27 cellular contexts compared by ENCODE assay signal in the genomic region with DNA sequence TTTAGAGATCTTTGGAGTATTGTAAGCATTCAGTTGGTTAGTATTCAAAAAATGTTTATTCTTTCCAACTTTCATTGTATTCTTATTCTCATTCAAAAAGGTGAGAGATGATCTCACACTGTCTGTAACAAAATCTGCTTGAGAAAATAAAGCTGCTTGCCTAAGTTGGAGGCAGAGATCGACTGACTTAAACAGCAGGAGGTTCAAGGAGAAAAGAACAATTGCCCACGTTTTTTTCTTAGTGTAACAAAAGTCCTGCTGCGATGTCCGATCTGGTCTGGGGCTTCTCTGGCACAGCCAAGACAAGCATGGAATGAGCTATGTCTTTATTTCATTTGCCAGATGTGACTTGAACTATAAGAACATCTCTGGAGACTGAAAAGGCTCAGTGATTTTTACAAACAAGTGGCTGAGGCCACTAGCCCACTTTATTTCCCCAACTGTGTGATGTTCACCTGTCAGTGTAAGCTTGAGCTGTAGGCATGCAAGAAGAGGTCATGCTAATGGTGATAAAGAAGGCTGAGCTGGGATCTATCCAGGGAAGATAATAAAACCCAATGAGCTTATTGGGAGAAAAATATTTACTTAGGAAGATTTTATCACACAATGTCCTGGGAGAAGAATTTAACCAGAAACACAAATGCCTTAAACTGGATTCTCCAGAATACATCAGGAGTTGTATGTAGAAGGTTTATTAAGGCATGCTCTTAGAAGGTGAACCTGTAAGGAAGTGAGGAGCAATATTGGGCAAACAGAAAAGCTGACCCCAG.
DNase-seq lines count a peak whose midpoint lies in the region; ATAC-seq, FAIRE-seq and TF ChIP-seq lines count a peak whose summit lies in the region.
"Had no signal": no experiment of that assay in that cellular context is flagged by ENCODE, and none has a peak within 500 bp of the region (broad histone marks: within the 10 kb centered on the region; RNA-seq: fewer than 3 reads in every experiment).

No MANE protein-coding gene starts in this region.

- no peak for ATAC-seq in A549
- ATAC-seq: HCT116 had no signal

- H3K27ac ChIP-seq in A549 (no peak overlapping the region), H1 (ENCODE audit: low read depth, low read length) (no peak overlapping the region), neuronal stem cell (replicated peaks; ENCODE audit: low read length) (no peak overlapping the region)
- no peak overlapping the region for H3K27ac ChIP-seq in CD8-positive, alpha-beta memory T cell (ENCODE audit: low read depth, low read length)
- H3K27ac ChIP-seq: BLaER1 treated with 17β-estradiol and CSF1 and Interleukin-3, amounts not matched to agents 10 nM and 100 nM; HL-60 had no signal

- POLR2A ChIA-PET in A549 (lab: Yijun Ruan, JAX) = no interaction called here
- POLR2A ChIA-PET in H1 (lab: Charles Lee; ENCODE audit: partially characterized antibody) = no interaction called here
- POLR2A ChIA-PET in CD8-positive, alpha-beta memory T cell (lab: Charles Lee) = no interaction called here

- H3K18ac ChIP-seq in H1 (ENCODE audit: extremely low read depth, low read length) (no peak overlapping the region), neuronal stem cell (ENCODE audit: low read length) (peak overlapping the region; percentile 58)

- H2AK5ac ChIP-seq in H1 (ENCODE audit: low read depth, low read length) = no peak overlapping the region
- no peak overlapping the region for H2AK5ac ChIP-seq in neuronal stem cell (ENCODE audit: low read depth, low read length)

- no peak overlapping the region for H2BK15ac ChIP-seq in H1 (ENCODE audit: low read length)
- H2BK15ac ChIP-seq in neuronal stem cell (ENCODE audit: low read length) = no peak overlapping the region

- no peaks in the 10 kb centered on the region for H4K20me1 ChIP-seq in H1 (replicated peaks in 1 of 2; ENCODE audit: control insufficient read depth in 1 of 2, insufficient read depth in 2 of 2, low read length in 2 of 2)
- H4K20me1 ChIP-seq: BLaER1 treated with 17β-estradiol and CSF1 and Interleukin-3, amounts not matched to agents 10 nM and 100 nM had no signal

- H4K91ac ChIP-seq in H1 (replicated peaks; ENCODE audit: insufficient read length, low read length) (no peak overlapping the region), neuronal stem cell (ENCODE audit: low read depth, low read length, poor library complexity) (no peak overlapping the region)

- H3K36me3 Mint-ChIP-seq in CD8-positive, alpha-beta memory T cell = no peaks in the 10 kb centered on the region
- H3K36me3 Mint-ChIP-seq: CD4-positive, alpha-beta memory T cell had no signal

- no peak overlapping the region for H2BK20ac ChIP-seq in H1 (ENCODE audit: low read length)

- no peaks in the 10 kb centered on the region for H3K4me1 Mint-ChIP-seq in CD8-positive, alpha-beta memory T cell
- H3K4me1 Mint-ChIP-seq: CD4-positive, alpha-beta memory T cell had no signal

- CTCF ChIA-PET in A549 (lab: Yijun Ruan, JAX) = interaction anchor here (0.6 to 1.7 kb wide), 7 partner anchors 9 to 42 kb away, joined by 3 to 6 read pairs (median 3); no protein-coding TSS in a partner anchor
- CTCF ChIA-PET in H1 (lab: Charles Lee; ENCODE audit: partially characterized antibody) = interaction anchor here (0.6 to 1.2 kb wide), 2 partner anchors 71 to 206 kb away, joined by 3 read pairs; no protein-coding TSS in a partner anchor
- CTCF ChIA-PET in CD8-positive, alpha-beta memory T cell (lab: Charles Lee) = no interaction called here

- H3K27ac Mint-ChIP-seq in CD8-positive, alpha-beta memory T cell = no peak overlapping the region
- H3K27ac Mint-ChIP-seq: CD4-positive, alpha-beta memory T cell had no signal

- 59% methylated on average over 4 of the region's 4 CpGs for WGBS in A549 (ENCODE audit: missing lambda C conversion rate)
- WGBS in H1 (ENCODE audit: extremely low coverage in 1 of 2, insufficient coverage in 1 of 2, insufficient read length in 1 of 2, insufficient replicate concordance in 2 of 2, low coverage in 1 of 2, low lambda C conversion rate in 2 of 2, missing lambda C conversion rate in 1 of 2), 2 experiments = 65% methylated on average over 4 of the region's 4 CpGs; no CpG with 5 or more reads in 1 of the 2 experiments
- WGBS in neuronal stem cell (ENCODE audit: extremely low coverage in 2 of 2, insufficient read length in 2 of 2, insufficient replicate concordance in 1 of 2), 2 donors = no CpG with 5 or more reads among the region's 4 CpGs

- no peak overlapping the region for H3K4me3 ChIP-seq in A549
- no peak overlapping the region for H3K4me3 ChIP-seq in LNCaP clone FGC (ENCODE audit: low read depth, low read length)
- no peak overlapping the region for H3K4me3 ChIP-seq in H1 (ENCODE audit: extremely low read depth in 1 of 4, insufficient read depth in 2 of 4, low read depth in 3 of 4, low read length in 4 of 4)
- H3K4me3 ChIP-seq in neuronal stem cell (ENCODE audit: low read length in 2 of 2) = no peak overlapping the region
- no peak overlapping the region for H3K4me3 ChIP-seq in CD8-positive, alpha-beta memory T cell (ENCODE audit: low read length)
- H3K4me3 ChIP-seq: BLaER1 treated with 17β-estradiol and CSF1 and Interleukin-3, amounts not matched to agents 10 nM and 100 nM had no signal

- no peak overlapping the region for H3K56ac ChIP-seq in H1 (replicated peaks; ENCODE audit: insufficient read length, low read depth, low read length)

- no peaks in the 10 kb centered on the region for H3K27me3 Mint-ChIP-seq in CD8-positive, alpha-beta memory T cell
- H3K27me3 Mint-ChIP-seq: CD4-positive, alpha-beta memory T cell had no signal

- TF ChIP-seq EP300 in A549 (IDR thresholded peaks at IDR 0.05) (no peak), H1 (IDR thresholded peaks at IDR 0.05; ENCODE audit: borderline replicate concordance in 1 of 2, low read depth in 2 of 2, low read length in 2 of 2) (no peak)

- H3K4me2 ChIP-seq in A549 (no peak overlapping the region), H1 (ENCODE audit: insufficient read depth in 1 of 2, low read depth in 2 of 2, low read length in 2 of 2) (no peak overlapping the region), neuronal stem cell (ENCODE audit: insufficient read depth, low read length, poor library complexity, severe bottlenecking) (no peak overlapping the region)
- H3K4me2 ChIP-seq: BLaER1 treated with 17β-estradiol and CSF1 and Interleukin-3, amounts not matched to agents 10 nM and 100 nM had no signal

- H3K4me3 Mint-ChIP-seq in CD8-positive, alpha-beta memory T cell = no peak overlapping the region
- H3K4me3 Mint-ChIP-seq: CD4-positive, alpha-beta memory T cell had no signal

- H3K23me2 ChIP-seq in H1 (ENCODE audit: low read depth, low read length) = no peaks in the 10 kb centered on the region; the same call in 1 of the 2 replicates

- H4K8ac ChIP-seq in H1 (ENCODE audit: extremely low read depth, insufficient read depth, low read length) (no peak overlapping the region), neuronal stem cell (ENCODE audit: low read depth, low read length) (no peak overlapping the region)

- H3K4ac ChIP-seq in H1 (replicated peaks; ENCODE audit: insufficient read length, low read depth, low read length) = no peak overlapping the region
- no peak overlapping the region for H3K4ac ChIP-seq in neuronal stem cell (ENCODE audit: low read length)

- DNase-seq in A549 (ENCODE audit: low read depth in 1 of 2, low spot score in 1 of 2) = no peak
- peak; percentile 93 for DNase-seq in LNCaP clone FGC (ENCODE audit: low read depth)
- DNase-seq in H1 (ENCODE audit: low read depth in 1 of 2, low spot score in 2 of 2) = no peak
- no peak for DNase-seq in neuronal stem cell (ENCODE audit: low spot score)
- DNase-seq in foreskin melanocyte = no peak
- DNase-seq in CD8-positive, alpha-beta memory T cell = no peak
- no peak for DNase-seq in islet precursor cell
- DNase-seq: AML-193; Caco-2; CD4-positive, alpha-beta memory T cell; GF-D8; GOT3; Karpas-422; NCI-H1092 treated with DMSO at 0.1 percent for 48 hours; NCI-H1436; NCI-H187; NCI-H446 treated with DMSO at 0.1 percent for 48 hours; NCI-H526; NCI-H82; Right ventricle myocardium superior; RPMI8226; SW 1271 had no signal

- no peak overlapping the region for H2BK12ac ChIP-seq in H1 (ENCODE audit: low read depth, low read length)
- H2BK12ac ChIP-seq in neuronal stem cell (ENCODE audit: low read length) = no peak overlapping the region

- no peak overlapping the region for H3K9ac ChIP-seq in H1 (replicated peaks in 1 of 4; ENCODE audit: extremely low read depth in 1 of 4, low read depth in 3 of 4, low read length in 3 of 4)
- H3K9ac ChIP-seq in neuronal stem cell (ENCODE audit: low read depth, low read length, poor library complexity) = no peak overlapping the region
- H3K9ac ChIP-seq: BLaER1 treated with 17β-estradiol and CSF1 and Interleukin-3, amounts not matched to agents 10 nM and 100 nM had no signal

- H3K36me3 ChIP-seq in H1 (ENCODE audit: control insufficient read depth in 2 of 4, insufficient read depth in 4 of 4, low read length in 3 of 4) = no peaks in the 10 kb centered on the region
- no peaks in the 10 kb centered on the region for H3K36me3 ChIP-seq in neuronal stem cell (replicated peaks in 1 of 2; ENCODE audit: control insufficient read depth in 2 of 2, insufficient read depth in 2 of 2, low read length in 2 of 2)
- H3K36me3 ChIP-seq in CD8-positive, alpha-beta memory T cell (ENCODE audit: insufficient read depth, low read length) = no peaks in the 10 kb centered on the region
- H3K36me3 ChIP-seq: BLaER1 treated with 17β-estradiol and CSF1 and Interleukin-3, amounts not matched to agents 10 nM and 100 nM had no signal

- H3K79me2 ChIP-seq in H1 (ENCODE audit: control insufficient read depth in 1 of 2, insufficient read depth in 2 of 2, low read length in 2 of 2) = no peaks in the 10 kb centered on the region

- H2AFZ ChIP-seq in H1 (ENCODE audit: low read length) (no peak overlapping the region), neuronal stem cell (ENCODE audit: low read length) (peak overlapping the region; percentile 53)

- TF ChIP-seq POLR2A in A549 (IDR thresholded peaks at IDR 0.05; ENCODE audit: low read length) = no peak
- TF ChIP-seq POLR2A in H1 (IDR thresholded peaks at IDR 0.05; ENCODE audit: control extremely low read depth in 1 of 2, low read depth in 2 of 2, low read length in 2 of 2) = no peak

- H3K9me3 Mint-ChIP-seq in CD8-positive, alpha-beta memory T cell = peaks cover 3 to 16% (median 5%) of the 10 kb centered on the region in 5 donors

- no peak overlapping the region for H2BK120ac ChIP-seq in H1 (replicated peaks; ENCODE audit: low read depth, low read length)
- H2BK120ac ChIP-seq in neuronal stem cell (ENCODE audit: low read depth, low read length) = no peak overlapping the region

- FAIRE-seq in A549 (lab: Jason Lieb, UNC) (peak; percentile 98), H1 (lab: Jason Lieb, UNC) (no peak)
- FAIRE-seq: A204.1, GM12891 had no signal

- H3K9me3 ChIP-seq in A549 (no peaks in the 10 kb centered on the region), H1 (ENCODE audit: insufficient read depth in 2 of 2, low read depth in 1 of 2, low read length in 1 of 2) (no peaks in the 10 kb centered on the region), neuronal stem cell (replicated peaks in 1 of 2; ENCODE audit: control insufficient read depth in 2 of 2, insufficient read depth in 1 of 2, low read depth in 1 of 2, low read length in 2 of 2) (peaks cover 0 to 4% of the 10 kb centered on the region in 2 donors)
- no peaks in the 10 kb centered on the region for H3K9me3 ChIP-seq in CD8-positive, alpha-beta memory T cell (ENCODE audit: low read length)
- H3K9me3 ChIP-seq: BLaER1 treated with 17β-estradiol and CSF1 and Interleukin-3, amounts not matched to agents 10 nM and 100 nM; Caco-2 had no signal

- H4K5ac ChIP-seq in H1 (ENCODE audit: insufficient read length, low read depth, low read length) = no peak overlapping the region

- H3K4me1 ChIP-seq in A549 (no peaks in the 10 kb centered on the region), H1 (replicated peaks in 1 of 4; ENCODE audit: control insufficient read depth in 3 of 4, insufficient read depth in 4 of 4, low read length in 3 of 4) (peaks cover 0 to 3% (median 0%) of the 10 kb centered on the region in 4 experiments; a peak in 1 of 7 replicates), neuronal stem cell (ENCODE audit: control insufficient read depth in 2 of 2, insufficient read depth in 1 of 2, low read depth in 1 of 2, low read length in 2 of 2) (peaks cover 5 to 7% of the 10 kb centered on the region in 2 donors)
- no peaks in the 10 kb centered on the region for H3K4me1 ChIP-seq in CD8-positive, alpha-beta memory T cell (ENCODE audit: insufficient read depth, low read length)
- H3K4me1 ChIP-seq: BLaER1 treated with 17β-estradiol and CSF1 and Interleukin-3, amounts not matched to agents 10 nM and 100 nM; Caco-2 had no signal

- H2BK5ac ChIP-seq in H1 (ENCODE audit: low read depth, low read length) = 0 out of 2 replicates have a peak overlapping the region, but pooled peaks have one; percentile 6
- H2BK5ac ChIP-seq in neuronal stem cell (ENCODE audit: low read length) = no peak overlapping the region

- no peaks in the 10 kb centered on the region for H3K27me3 ChIP-seq in H1 (replicated peaks in 1 of 4; ENCODE audit: control insufficient read depth in 3 of 4, extremely low read depth in 1 of 4, insufficient read depth in 3 of 4, low read length in 3 of 4)
- H3K27me3 ChIP-seq in neuronal stem cell (ENCODE audit: control insufficient read depth in 3 of 3, insufficient read depth in 3 of 3, low read depth in 1 of 3, low read length in 3 of 3) = no peaks in the 10 kb centered on the region
- no peaks in the 10 kb centered on the region for H3K27me3 ChIP-seq in CD8-positive, alpha-beta memory T cell (ENCODE audit: insufficient read depth, low read length, poor library complexity, severe bottlenecking)
- H3K27me3 ChIP-seq: BLaER1 treated with 17β-estradiol and CSF1 and Interleukin-3, amounts not matched to agents 10 nM and 100 nM had no signal

- TF ChIP-seq CTCF in A549 (IDR thresholded peaks at IDR 0.05) (no peak), LNCaP clone FGC (IDR thresholded peaks at IDR 0.05; ENCODE audit: control insufficient read depth, extremely low read depth, insufficient read depth) (no peak), H1 (IDR thresholded peaks at IDR 0.05; ENCODE audit: control extremely low read depth in 1 of 3, insufficient read depth in 1 of 3, low read depth in 1 of 3, low read length in 3 of 3) (no peak)

- H3K79me1 ChIP-seq in H1 (ENCODE audit: low read depth, low read length) (no peaks in the 10 kb centered on the region), neuronal stem cell (ENCODE audit: low read depth, low read length) (no peaks in the 10 kb centered on the region)

- H3K14ac ChIP-seq in H1 (ENCODE audit: insufficient read length) (no peak overlapping the region), neuronal stem cell (ENCODE audit: low read length) (no peak overlapping the region)

- H3K23ac ChIP-seq in H1 (ENCODE audit: insufficient read length) (no peak overlapping the region), neuronal stem cell (ENCODE audit: low read depth, low read length, poor library complexity) (no peak overlapping the region)

- TF ChIP-seq RAD21 in A549 (conservative IDR thresholded peaks at IDR 0.05 in 1 of 2, IDR thresholded peaks at IDR 0.05 in 1 of 2) (no peak), H1 (IDR thresholded peaks at IDR 0.05 in 1 of 2, conservative IDR thresholded peaks at IDR 0.05 in 1 of 2; ENCODE audit: low read depth in 2 of 2, low read length in 2 of 2) (no peak)
